1 cellular context compared by ENCODE assay signal in the genomic region with DNA sequence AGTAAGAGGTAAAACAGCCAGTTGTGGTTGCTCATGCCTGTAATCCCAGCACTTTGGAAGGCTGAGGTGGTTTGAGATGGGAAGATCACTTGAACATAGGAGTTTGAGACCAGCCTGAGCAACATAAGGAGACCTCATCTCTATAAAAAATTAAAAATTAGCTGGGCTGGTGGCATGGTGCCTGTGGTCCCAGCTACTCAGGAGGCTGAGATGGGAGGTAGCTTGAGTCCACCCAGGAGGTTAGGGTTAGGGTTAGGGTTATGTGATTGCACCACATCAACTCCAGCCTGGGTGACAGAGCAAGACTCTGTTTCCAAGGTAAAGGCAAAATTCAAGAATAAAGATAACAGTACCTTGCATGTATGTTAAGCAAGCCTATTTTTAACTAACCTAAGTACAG.
TF ChIP-seq lines count a peak whose summit lies in the region.

No MANE protein-coding gene starts in this region.

TF ChIP-seq in K562, 482 proteins besides CTCF, POLR2A, EP300 and RAD21 (continued from another document):
- peak; percentile 33; the same call in 1 of the 2 replicates for TF ChIP-seq CEBPG (CRISPR knock-in tag; IDR thresholded peaks at IDR 0.05)
- peak in 1 of 2 experiments; percentile 79; a peak in 3 of 4 replicates for TF ChIP-seq CEBPG (tag; conservative IDR thresholded peaks at IDR 0.05 in 1 of 2, IDR thresholded peaks at IDR 0.05 in 1 of 2)
- TF ChIP-seq CREBBP (IDR thresholded peaks at IDR 0.05; ENCODE audit: low read depth, low read length), result no peak
- TF ChIP-seq ELF2 (CRISPR knock-in tag; IDR thresholded peaks at IDR 0.05), result no peak
- TF ChIP-seq TEAD4 (IDR thresholded peaks at IDR 0.05; ENCODE audit: low read length), result 0 out of 2 replicates have a peak, but pooled peaks have one; percentile 3
- no peak for TF ChIP-seq TEAD4 (CRISPR knock-in tag; IDR thresholded peaks at IDR 0.05; ENCODE audit: borderline replicate concordance)
- TF ChIP-seq CBX5 (IDR thresholded peaks at IDR 0.05; ENCODE audit: borderline replicate concordance, low read depth), result no peak
- TF ChIP-seq WHSC1 (IDR thresholded peaks at IDR 0.05; ENCODE audit: low read length), result no peak
- TF ChIP-seq CEBPB (tag; IDR thresholded peaks at IDR 0.05), result peak; percentile 85
- TF ChIP-seq LARP7 (IDR thresholded peaks at IDR 0.05), result 0 out of 2 replicates have a peak, but pooled peaks have one; percentile 57
- peak; percentile 92 to 95 for TF ChIP-seq MLLT1 (IDR thresholded peaks at IDR 0.05)
